Comparison of ENCODE assay signal across 1 cellular context in genomic region chr1:107318932-107319331, GRCh38.
TF ChIP-seq lines count a peak whose summit lies in the region.

No MANE protein-coding gene starts in this region.

TF ChIP-seq in GM23338, 12 proteins besides CTCF, POLR2A, EP300 and RAD21 (continued from another document):
- no peak for TF ChIP-seq ZNF462 (CRISPR knock-in tag; IDR thresholded peaks at IDR 0.05)
- TF ChIP-seq POLR2AphosphoS5 (IDR thresholded peaks at IDR 0.05; ENCODE audit: low read depth) = no peak
- TF ChIP-seq, protein P1, sequence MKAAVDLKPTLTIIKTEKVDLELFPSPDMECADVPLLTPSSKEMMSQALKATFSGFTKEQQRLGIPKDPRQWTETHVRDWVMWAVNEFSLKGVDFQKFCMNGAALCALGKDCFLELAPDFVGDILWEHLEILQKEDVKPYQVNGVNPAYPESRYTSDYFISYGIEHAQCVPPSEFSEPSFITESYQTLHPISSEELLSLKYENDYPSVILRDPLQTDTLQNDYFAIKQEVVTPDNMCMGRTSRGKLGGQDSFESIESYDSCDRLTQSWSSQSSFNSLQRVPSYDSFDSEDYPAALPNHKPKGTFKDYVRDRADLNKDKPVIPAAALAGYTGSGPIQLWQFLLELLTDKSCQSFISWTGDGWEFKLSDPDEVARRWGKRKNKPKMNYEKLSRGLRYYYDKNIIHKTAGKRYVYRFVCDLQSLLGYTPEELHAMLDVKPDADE (IDR thresholded peaks at IDR 0.05) = no peak
- no peak for TF ChIP-seq EZH2phosphoT487 (IDR thresholded peaks at IDR 0.05; ENCODE audit: unreplicated experiment)
- TF ChIP-seq JUNB (IDR thresholded peaks at IDR 0.05; ENCODE audit: unreplicated experiment) = no peak
TF ChIP-seq in GM23338: peak in this region for 0.
